8 cellular contexts compared by ENCODE assay signal in genomic region chr5:178279723-178280438, GRCh38. TPM values are rescaled to one million over a fixed set of nuclear protein-coding genes. Genes with fewer than 3 reads are reported as not detected.
DNase-seq lines count a peak whose midpoint lies in the region; ATAC-seq and TF ChIP-seq lines count a peak whose summit lies in the region.

No MANE protein-coding gene starts in this region.

- H4K20me1 ChIP-seq in DND-41 (ENCODE audit: insufficient read depth, low read length) = no peaks in the 10 kb centered on the region
- H4K20me1 ChIP-seq in OCI-LY7 (ENCODE audit: insufficient read depth, low read length) = no peaks in the 10 kb centered on the region

- intact Hi-C loops in OCI-LY7 (cut with micrococcal nuclease; ENCODE audit: unreplicated experiment) = loop anchor here (1.0 to 5.0 kb wide), 3 partner anchors 42 to 272 kb away; no protein-coding TSS in a partner anchor

- peaks cover 5 to 9% of the 10 kb centered on the region in 2 donors for H3K4me1 Mint-ChIP-seq in natural killer cell treated with Interleukin-12 subunit alpha and Interleukin-12 subunit beta and Interleukin-15 and Interleukin-18, amount 100 ng/mL, for 72 hours (ENCODE audit: low read depth in 2 of 2)

- TF ChIP-seq CTCF in DND-41 (IDR thresholded peaks at IDR 0.05; ENCODE audit: borderline replicate concordance, extremely low read depth, low read length, poor library complexity, severe bottlenecking) (peak; percentile 87), OCI-LY7 (conservative IDR thresholded peaks at IDR 0.05; ENCODE audit: low read length) (peak; percentile 89)

- H3K27ac ChIP-seq in DND-41 (ENCODE audit: low read length) (no peak overlapping the region), OCI-LY7 (ENCODE audit: low read depth, low read length, poor library complexity, severe bottlenecking) (no peak overlapping the region)

- H3K27me3 ChIP-seq in DND-41 (ENCODE audit: insufficient read depth, low read length, poor library complexity) = no peaks in the 10 kb centered on the region

- H3K4me2 ChIP-seq in DND-41 (ENCODE audit: insufficient read depth, low read length) (no peak overlapping the region), OCI-LY7 (ENCODE audit: low read length) (no peak overlapping the region)

- peak; percentile 58 for DNase-seq in DND-41
- DNase-seq in OCI-LY7 (ENCODE audit: low spot score) = peak; percentile 53
- DNase-seq in activated T-cell treated with anti-CD3 and anti-CD28 coated beads, Interleukin-2, amount 50 U/mL, for 1 hour = peak; percentile 62
- peak; percentile 37 for DNase-seq in fibroblast of peridontal ligament (ENCODE audit: extremely low read depth)
- peak; percentile 80 for DNase-seq in natural killer cell treated with Interleukin-12 subunit alpha and Interleukin-12 subunit beta and Interleukin-15 and Interleukin-18, amount 100 ng/mL, for 72 hours (ENCODE audit: low spot score)
- DNase-seq in stimulated activated naive CD4-positive, alpha-beta T cell treated with Interleukin-2 at 50 U/mL for 16 hours (lab: John Stamatoyannopoulos, UW) = peak; percentile 28
- DNase-seq in NCI-H1436 treated with DMSO at 0.1 percent for 48 hours (lab: John Stamatoyannopoulos, UW) = no peak

- peaks cover 10% of the 10 kb centered on the region for H3K36me3 Mint-ChIP-seq in natural killer cell treated with Interleukin-12 subunit alpha and Interleukin-12 subunit beta and Interleukin-15 and Interleukin-18, amount 100 ng/mL, for 72 hours

- H3K9me3 Mint-ChIP-seq in natural killer cell treated with Interleukin-12 subunit alpha and Interleukin-12 subunit beta and Interleukin-15 and Interleukin-18, amount 100 ng/mL, for 72 hours = peaks cover 9% of the 10 kb centered on the region

- peak overlapping the region; percentile 39 for H3K4me3 Mint-ChIP-seq in natural killer cell treated with Interleukin-12 subunit alpha and Interleukin-12 subunit beta and Interleukin-15 and Interleukin-18, amount 100 ng/mL, for 72 hours

- H3K27me3 Mint-ChIP-seq in natural killer cell treated with Interleukin-12 subunit alpha and Interleukin-12 subunit beta and Interleukin-15 and Interleukin-18, amount 100 ng/mL, for 72 hours = peaks cover 0 to 17% of the 10 kb centered on the region in 2 donors

- no peaks in the 10 kb centered on the region for H3K9me2 ChIP-seq in OCI-LY7 (ENCODE audit: insufficient read depth, low read length)

- ATAC-seq in DND-41 (ENCODE audit: insufficient read depth, low read depth) = peak; percentile 79
- peak; percentile 73 for ATAC-seq in HG02938 (IDR thresholded peaks at IDR 0.05; ENCODE audit: unreplicated experiment)
- ATAC-seq in natural killer cell treated with Interleukin-12 subunit alpha and Interleukin-12 subunit beta and Interleukin-15 and Interleukin-18, amount 100 ng/mL, for 72 hours = peak; percentile 64 to 77

- BruUV-seq in OCI-LY7 (replicated peaks; lab: Mats Ljungman, UMichigan) = no TSS peak

- H3K36me3 ChIP-seq in DND-41 (ENCODE audit: insufficient read depth, low read length) (no peaks in the 10 kb centered on the region), OCI-LY7 (ENCODE audit: insufficient read depth, low read length) (no peaks in the 10 kb centered on the region)

- H3K9me3 ChIP-seq in DND-41 (ENCODE audit: insufficient read depth, low read length, severe bottlenecking) (peaks cover 3% of the 10 kb centered on the region), OCI-LY7 (ENCODE audit: low read length) (peaks cover 8% of the 10 kb centered on the region; the same call in 1 of the 2 replicates)

- H3K4me1 ChIP-seq in DND-41 (ENCODE audit: insufficient read depth, low read length) (0 out of 2 replicates have a peak, but pooled peaks cover 3% of the 10 kb centered on the region), OCI-LY7 (ENCODE audit: insufficient read depth, low read length, poor library complexity, severe bottlenecking) (no peaks in the 10 kb centered on the region)

- H3K79me2 ChIP-seq in DND-41 (ENCODE audit: insufficient read depth, low read length) (no peaks in the 10 kb centered on the region), OCI-LY7 (ENCODE audit: insufficient read depth, low read depth, low read length) (no peaks in the 10 kb centered on the region)

- peak overlapping the region; percentile 42 to 55 for H3K27ac Mint-ChIP-seq in natural killer cell treated with Interleukin-12 subunit alpha and Interleukin-12 subunit beta and Interleukin-15 and Interleukin-18, amount 100 ng/mL, for 72 hours

- CTCF ChIA-PET in OCI-LY7 (lab: Charles Lee; ENCODE audit: unreplicated experiment) = interaction anchor here (0.7 to 1.0 kb wide), 2 partner anchors 50 to 80 kb away, joined by 3 to 4 read pairs; no protein-coding TSS in a partner anchor

- H3K4me3 ChIP-seq in DND-41 (ENCODE audit: low read depth in 1 of 2, low read length in 2 of 2) (no peak overlapping the region), OCI-LY7 (ENCODE audit: low read depth, low read length, poor library complexity, severe bottlenecking) (no peak overlapping the region)

- no peak overlapping the region for H3K9ac ChIP-seq in DND-41 (ENCODE audit: low read depth, low read length)

- H2AFZ ChIP-seq in DND-41 (ENCODE audit: low read depth, low read length) = no peak overlapping the region
- H2AFZ ChIP-seq in OCI-LY7 (ENCODE audit: low read length) = no peak overlapping the region

- POLR2A ChIA-PET in OCI-LY7 (lab: Charles Lee) = no interaction called here

RNA-seq across cellular contexts. Expression of gene PHYKPL, which starts 47.3 kb away (rescaled TPM):
- 69.7 and 86.3 TPM in 2 replicates for total RNA-seq in OCI-LY7 (2014; rRNA removed; shearing (Covaris generic))
- 139 and 146 TPM in 2 replicates for total RNA-seq in OCI-LY7 (2022)
- total RNA-seq in natural killer cell treated with Interleukin-12 subunit alpha and Interleukin-12 subunit beta and Interleukin-15 and Interleukin-18, amount 100 ng/mL, for 72 hours = 100 to 1,000 TPM; 133 to 191 TPM
